8 cellular contexts compared by ENCODE assay signal in genomic region chr17:61402978-61403845, GRCh38. TPM values are rescaled to one million over a fixed set of nuclear protein-coding genes. Genes with fewer than 3 reads are reported as not detected.
A peak's percentile ranks its signal among the peaks of the same experiment; 100 is the strongest.
DNase-seq lines count a peak whose midpoint lies in the region; ATAC-seq and TF ChIP-seq lines count a peak whose summit lies in the region.

No MANE protein-coding gene starts in this region.

- no peak overlapping the region for H2AFZ ChIP-seq in osteoblast (ENCODE audit: low read length)

- H3K79me2 ChIP-seq in osteoblast (ENCODE audit: insufficient read depth, low read length): peaks cover 91% of the 10 kb centered on the region

- no peak for TF ChIP-seq CTCF in osteoblast (IDR thresholded peaks at IDR 0.05; ENCODE audit: extremely low read depth, low read depth, low read length)

- H3K27me3 ChIP-seq in osteoblast (ENCODE audit: insufficient read depth, low read length): no peaks in the 10 kb centered on the region

- no peaks in the 10 kb centered on the region for H3K9me3 ChIP-seq in osteoblast (ENCODE audit: low read depth, low read length)

- peaks cover 49% of the 10 kb centered on the region for H3K36me3 ChIP-seq in osteoblast (ENCODE audit: insufficient read depth, low read length)

- H3K4me1 ChIP-seq in osteoblast (ENCODE audit: insufficient read depth, low read length): peaks cover 25% of the 10 kb centered on the region

- peaks cover 25% of the 10 kb centered on the region for H4K20me1 ChIP-seq in osteoblast (ENCODE audit: insufficient read depth, low read length)

- DNase-seq in DMS 273 (lab: John Stamatoyannopoulos, UW; ENCODE audit: unreplicated experiment) (peak; percentile 89), NCI-H2171 treated with DMSO at 0.1 percent for 48 hours (lab: John Stamatoyannopoulos, UW) (peak; percentile 88), dedifferentiated amniotic fluid mesenchymal stem cell (ENCODE audit: extremely low spot score) (peak; percentile 80), osteoblast (ENCODE audit: insufficient read length, low spot score, missing footprints) (peak; percentile 91), kidney tubule cell (ENCODE audit: low spot score) (no peak)
- no peak for DNase-seq in effector CD4-positive, alpha-beta T cell

- H3K27ac ChIP-seq in osteoblast (ENCODE audit: low read depth, low read length): peak overlapping the region; percentile 31

- no peak for ATAC-seq in GM19397 (IDR thresholded peaks at IDR 0.05; ENCODE audit: unreplicated experiment)
- no peak for ATAC-seq in HG02588 (IDR thresholded peaks at IDR 0.05; ENCODE audit: unreplicated experiment)

- H3K4me3 ChIP-seq in osteoblast (ENCODE audit: insufficient read depth, low read length): peak overlapping the region; percentile 88

- peak overlapping the region; percentile 90 for H3K4me2 ChIP-seq in osteoblast (ENCODE audit: insufficient read depth, low read length)

RNA-seq across cellular contexts. Expression of gene TBX2, which starts 3.6 kb away (rescaled TPM):
- total RNA-seq in osteoblast: 10.3 and 11.6 TPM in 2 replicates

RNA-seq across cellular contexts. Expression of gene TBX4, which starts 49.0 kb away (rescaled TPM):
- total RNA-seq in osteoblast: 0.59 TPM in 1 of 2 replicates, not detected in the other

Comparison
In these comparisons a context has a peak if more than half of its experiments do, and no peak if none do; other contexts are left out.
1. DNase-seq: peak in DMS 273 (single experiment), NCI-H2171 treated with DMSO at 0.1 percent for 48 hours (single experiment), dedifferentiated amniotic fluid mesenchymal stem cell (single experiment) and osteoblast (single experiment); none in kidney tubule cell (single experiment) and effector CD4-positive, alpha-beta T cell (single experiment).